In the genomic region with DNA sequence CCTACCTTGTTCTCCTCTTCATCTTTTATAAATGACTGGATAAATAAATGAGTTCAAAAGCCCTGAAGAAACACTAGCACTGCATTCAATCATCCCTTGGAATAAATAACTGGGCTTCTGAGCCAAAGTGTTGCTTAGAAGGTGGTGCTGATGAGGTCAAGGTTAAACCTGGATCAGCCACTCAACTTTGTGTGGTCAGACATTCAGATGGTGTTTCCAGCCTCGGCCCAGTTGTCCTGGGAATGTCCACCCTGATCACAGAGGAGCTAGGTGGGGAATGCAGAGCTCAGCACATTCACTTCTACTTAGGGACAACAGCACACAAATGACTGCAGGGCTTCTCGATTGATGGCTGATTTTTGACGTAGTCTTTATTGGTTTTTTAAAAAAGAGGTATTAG, we compare ENCODE assay signal across 8 cellular contexts.
"Had no signal": no experiment of that assay in that cellular context is flagged by ENCODE, and none has a peak within 500 bp of the region (broad histone marks: within the 10 kb centered on the region; RNA-seq: fewer than 3 reads in every experiment).

No MANE protein-coding gene starts in this region.

- H3K4me1 ChIP-seq: HAP-1 had no signal

- H3K27ac ChIP-seq: GM23248 had no signal

- H3K36me3 ChIP-seq: HAP-1 had no signal

- FAIRE-seq: HepG2 had no signal

- ATAC-seq: HCT116, HepG2 had no signal

- H3K4me3 ChIP-seq: GM23248, HAP-1 had no signal

- DNase-seq: GM23248, GOT3, H7, HFFc6, KBM-7 had no signal

- H3K9ac ChIP-seq: GM23248 had no signal

- H3K9me3 ChIP-seq: HAP-1 had no signal
